In genomic region chr19:18815673-18816072, GRCh38 we compare ENCODE assay signal across 21 cellular contexts. TPM values are rescaled to one million over a fixed set of nuclear protein-coding genes. Genes with fewer than 3 reads are reported as not detected.
DNase-seq lines count a peak whose midpoint lies in the region; ATAC-seq, FAIRE-seq and TF ChIP-seq lines count a peak whose summit lies in the region.
"Had no signal": no experiment of that assay in that cellular context is flagged by ENCODE, and none has a peak within 500 bp of the region (broad histone marks: within the 10 kb centered on the region; RNA-seq: fewer than 3 reads in every experiment).

No MANE protein-coding gene starts in this region.

- no TSS peak for BruUV-seq in HepG2 (replicated peaks; lab: Mats Ljungman, UMichigan)

- no peaks in the 10 kb centered on the region for H3K9me3 ChIP-seq in HepG2 (ENCODE audit: low read length)
- H3K9me3 ChIP-seq in right lobe of liver: no peaks in the 10 kb centered on the region
- H3K9me3 ChIP-seq: A549, Caco-2 had no signal

- CTCF ChIA-PET in HepG2 (lab: Yijun Ruan, JAX; ENCODE audit: low intra/inter-chr PET ratio, low total read pairs): no interaction called here

- TF ChIP-seq RAD21 in HepG2 (CRISPR knock-in tag; IDR thresholded peaks at IDR 0.05): no peak

- H3K27ac Mint-ChIP-seq in activated T-helper 17 cell treated with anti-CD3 and anti-CD28 coated beads, Interleukin-2, amount 50 U/mL, for 72 hours: no peak overlapping the region
- H3K27ac Mint-ChIP-seq in stimulated activated effector memory CD8-positive, alpha-beta T cell treated with anti-CD3 and anti-CD28 coated beads, Interleukin-12 subunit alpha, Interleukin-12 subunit beta, amount 100 ng/mL, for 72 hours: no peak overlapping the region
- H3K27ac Mint-ChIP-seq: CD4-positive, alpha-beta T cell; H9; IgD-negative memory B cell had no signal

- TF ChIP-seq CTCF in HepG2 (CRISPR knock-in tag; IDR thresholded peaks at IDR 0.05) (no peak), right lobe of liver (IDR thresholded peaks at IDR 0.05) (no peak), fibroblast of villous mesenchyme (IDR thresholded peaks at IDR 0.05; ENCODE audit: insufficient read depth, low read depth, low read length) (no peak), GM13977 (IDR thresholded peaks at IDR 0.05; ENCODE audit: extremely low read depth, insufficient read depth, missing control alignments) (no peak)

- no peak overlapping the region for H3K4me2 ChIP-seq in HepG2 (ENCODE audit: low read depth, low read length)
- H3K4me2 ChIP-seq: A549 had no signal

- TF ChIP-seq POLR2A in HepG2 (IDR thresholded peaks at IDR 0.05; ENCODE audit: insufficient read depth in 1 of 2, low read depth in 2 of 2, low read length in 2 of 2) (no peak), right lobe of liver (IDR thresholded peaks at IDR 0.05) (no peak)

- 57% methylated on average over 5 of the region's 5 CpGs for WGBS in HepG2 (ENCODE audit: low lambda C conversion rate)
- 75% methylated on average over 4 of the region's 5 CpGs for WGBS in right lobe of liver (ENCODE audit: insufficient coverage, low coverage, low lambda C conversion rate, missing lambda C conversion rate)

- H3K9me3 Mint-ChIP-seq in activated T-helper 17 cell treated with anti-CD3 and anti-CD28 coated beads, Interleukin-2, amount 50 U/mL, for 72 hours: no peaks in the 10 kb centered on the region
- no peaks in the 10 kb centered on the region for H3K9me3 Mint-ChIP-seq in stimulated activated effector memory CD8-positive, alpha-beta T cell treated with anti-CD3 and anti-CD28 coated beads, Interleukin-12 subunit alpha, Interleukin-12 subunit beta, amount 100 ng/mL, for 72 hours
- H3K9me3 Mint-ChIP-seq: CD4-positive, alpha-beta T cell; H9; IgD-negative memory B cell had no signal

- H3K27me3 Mint-ChIP-seq in activated T-helper 17 cell treated with anti-CD3 and anti-CD28 coated beads, Interleukin-2, amount 50 U/mL, for 72 hours: no peaks in the 10 kb centered on the region

- no peaks in the 10 kb centered on the region for H3K36me3 Mint-ChIP-seq in activated T-helper 17 cell treated with anti-CD3 and anti-CD28 coated beads, Interleukin-2, amount 50 U/mL, for 72 hours (ENCODE audit: low read depth)
- H3K36me3 Mint-ChIP-seq in stimulated activated effector memory CD8-positive, alpha-beta T cell treated with anti-CD3 and anti-CD28 coated beads, Interleukin-12 subunit alpha, Interleukin-12 subunit beta, amount 100 ng/mL, for 72 hours: no peaks in the 10 kb centered on the region
- H3K36me3 Mint-ChIP-seq: IgD-negative memory B cell had no signal

- no peaks in the 10 kb centered on the region for H3K4me1 Mint-ChIP-seq in activated T-helper 17 cell treated with anti-CD3 and anti-CD28 coated beads, Interleukin-2, amount 50 U/mL, for 72 hours
- H3K4me1 Mint-ChIP-seq in stimulated activated effector memory CD8-positive, alpha-beta T cell treated with anti-CD3 and anti-CD28 coated beads, Interleukin-12 subunit alpha, Interleukin-12 subunit beta, amount 100 ng/mL, for 72 hours: no peaks in the 10 kb centered on the region
- H3K4me1 Mint-ChIP-seq: H9, IgD-negative memory B cell had no signal

- no peak for FAIRE-seq in HepG2 (lab: Jason Lieb, UNC)
- FAIRE-seq: A549, D721Med, G401.6, GM12892 had no signal

- no peaks in the 10 kb centered on the region for H3K79me2 ChIP-seq in HepG2 (ENCODE audit: insufficient read depth, low read length)

- peaks cover 33% of the 10 kb centered on the region for H3K4me1 ChIP-seq in HepG2 (ENCODE audit: insufficient read depth, low read length)
- no peaks in the 10 kb centered on the region for H3K4me1 ChIP-seq in right lobe of liver
- H3K4me1 ChIP-seq: A549, Caco-2 had no signal

- H3K4me3 Mint-ChIP-seq in activated T-helper 17 cell treated with anti-CD3 and anti-CD28 coated beads, Interleukin-2, amount 50 U/mL, for 72 hours: no peak overlapping the region
- no peak overlapping the region for H3K4me3 Mint-ChIP-seq in stimulated activated effector memory CD8-positive, alpha-beta T cell treated with anti-CD3 and anti-CD28 coated beads, Interleukin-12 subunit alpha, Interleukin-12 subunit beta, amount 100 ng/mL, for 72 hours
- H3K4me3 Mint-ChIP-seq: CD4-positive, alpha-beta T cell; H9; IgD-negative memory B cell had no signal

- no peak for DNase-seq in HepG2 (ENCODE audit: low spot score)
- DNase-seq in right lobe of liver: no peak
- peak; percentile 8 for DNase-seq in fibroblast of villous mesenchyme (ENCODE audit: low read depth)
- no peak for DNase-seq in stimulated activated effector memory CD8-positive, alpha-beta T cell treated with anti-CD3 and anti-CD28 coated beads, Interleukin-12 subunit alpha, Interleukin-12 subunit beta, amount 100 ng/mL, for 72 hours (ENCODE audit: low spot score in 2 of 2)
- DNase-seq in stimulated activated naive CD4-positive, alpha-beta T cell treated with Interleukin-2 at 50 U/mL for 16 hours (lab: John Stamatoyannopoulos, UW): no peak
- DNase-seq in H4 (ENCODE audit: low spot score): no peak
- no peak for DNase-seq in GM13977 (ENCODE audit: low spot score)
- DNase-seq: AML-193; Caco-2; CD4-positive, alpha-beta T cell; GOT3; H9 had no signal

- POLR2A ChIA-PET in HepG2 (lab: Yijun Ruan, JAX): no interaction called here

- H3K36me3 ChIP-seq in HepG2 (replicated peaks in 1 of 2; ENCODE audit: control insufficient read depth in 1 of 2, insufficient read depth in 2 of 2, low read length in 2 of 2) (no peaks in the 10 kb centered on the region), right lobe of liver (no peaks in the 10 kb centered on the region)

- intact Hi-C loops in HepG2 (cut with micrococcal nuclease; ENCODE audit: unreplicated experiment) (no loop called here), right lobe of liver (cut with DNase I) (no loop called here)

- H2AFZ ChIP-seq in HepG2 (ENCODE audit: low read length): no peak overlapping the region

- H3K27ac ChIP-seq in HepG2 (ENCODE audit: extremely low read length, insufficient read depth, low read length) (no peak overlapping the region), right lobe of liver (no peak overlapping the region)
- H3K27ac ChIP-seq: 22Rv1, A549, C4-2B had no signal

- no peaks in the 10 kb centered on the region for H4K20me1 ChIP-seq in HepG2 (ENCODE audit: insufficient read depth, low read length)

- ATAC-seq in HepG2: no peak
- ATAC-seq in right lobe of liver: no peak
- peak; percentile 44 for ATAC-seq in activated T-helper 17 cell treated with anti-CD3 and anti-CD28 coated beads, Interleukin-2, amount 50 U/mL, for 72 hours (replicated peaks)
- ATAC-seq in stimulated activated effector memory CD8-positive, alpha-beta T cell treated with anti-CD3 and anti-CD28 coated beads, Interleukin-12 subunit alpha, Interleukin-12 subunit beta, amount 100 ng/mL, for 72 hours: peak; percentile 24
- ATAC-seq: A549 had no signal

- H3K27me3 ChIP-seq in HepG2 (ENCODE audit: control insufficient read depth in 1 of 2, insufficient read depth in 2 of 2, low read length in 2 of 2): peaks cover 7 to 21% of the 10 kb centered on the region in 2 experiments
- no peaks in the 10 kb centered on the region for H3K27me3 ChIP-seq in right lobe of liver

- TF ChIP-seq EP300 in HepG2 (IDR thresholded peaks at IDR 0.05; ENCODE audit: low read depth in 2 of 2, low read length in 2 of 2): no peak
- no peak for TF ChIP-seq EP300 in HepG2 (CRISPR knock-in tag; IDR thresholded peaks at IDR 0.05; ENCODE audit: borderline replicate concordance)

- in situ Hi-C loops in HepG2 (cut with HindIII; ENCODE audit: extremely low pct_ligation_motif_present, low pct_unique_long_range_greater_than_20kb) (no loop called here), GM13977 (cut with MboI; ENCODE audit: low pct_unique_long_range_greater_than_20kb, low sequenced_read_pairs, unreplicated experiment) (no loop called here)

- H3K9ac ChIP-seq in HepG2 (ENCODE audit: insufficient read depth, low read depth, low read length): no peak overlapping the region

- H3K4me3 ChIP-seq in HepG2 (replicated peaks in 1 of 3; ENCODE audit: insufficient read depth in 1 of 3, low read depth in 2 of 3, low read length in 3 of 3): no peak overlapping the region
- H3K4me3 ChIP-seq in right lobe of liver: no peak overlapping the region
- no peak overlapping the region for H3K4me3 ChIP-seq in fibroblast of villous mesenchyme (ENCODE audit: low read depth, low read length)
- H3K4me3 ChIP-seq: A549 had no signal

RNA-seq across cellular contexts. Expression of gene UPF1, which starts 16.1 kb away (rescaled TPM):
- total RNA-seq in HepG2 (2016; rRNA removed; fragmentation: Illumina TruSeq; extraction: Trizol) (37.3 and 41.8 TPM in 2 replicates), right lobe of liver (10 to 100 TPM; 34.0 to 61.0 (median 41.3) TPM), fibroblast of villous mesenchyme (49.0 and 51.0 TPM in 2 replicates)
- total RNA-seq in HepG2 (2016; cell fraction: cytosol; rRNA removed; fragmentation: Illumina TruSeq; extraction: Trizol; ENCODE audit: low read depth): 12.2 and 13.8 TPM in 2 replicates
- total RNA-seq in HepG2 (2016; cell fraction: insoluble cytoplasmic fraction; rRNA removed; fragmentation: Illumina TruSeq; extraction: Trizol): 29.5 and 44.5 TPM in 2 replicates
- 18.3 and 21.1 TPM in 2 replicates for total RNA-seq in HepG2 (2016; cell fraction: membrane; rRNA removed; fragmentation: Illumina TruSeq; extraction: Trizol)
- 36.9 and 43.6 TPM in 2 replicates for total RNA-seq in HepG2 (2016; cell fraction: nucleus; rRNA removed; fragmentation: Illumina TruSeq; extraction: Trizol)
- 16.9 and 23.1 TPM in 2 replicates for polyA plus RNA-seq in HepG2 (2011; rRNA removed)
- 11.8 and 14.9 TPM in 2 replicates for polyA plus RNA-seq in HepG2 (2011; cell fraction: cytosol; rRNA removed)
- 81.5 and 87.6 TPM in 2 replicates for polyA plus RNA-seq in HepG2 (2011; cell fraction: nucleus; rRNA removed)
- polyA plus RNA-seq in HepG2 (2012): 32.0 and 33.3 TPM in 2 replicates
- 5.5 and 6.1 TPM in 2 replicates for polyA plus RNA-seq in HepG2 (2016; cell fraction: cytosol; fragmentation: Illumina TruSeq; extraction: Trizol; ENCODE audit: low read depth)
- polyA plus RNA-seq in HepG2 (2016; cell fraction: insoluble cytoplasmic fraction; fragmentation: Illumina TruSeq; extraction: Trizol; ENCODE audit: low read depth): 29.2 and 42.1 TPM in 2 replicates
- 9.6 and 10.6 TPM in 2 replicates for polyA plus RNA-seq in HepG2 (2016; cell fraction: membrane; fragmentation: Illumina TruSeq; extraction: Trizol; ENCODE audit: low read depth)
- 67.1 and 73.6 TPM in 2 replicates for polyA plus RNA-seq in HepG2 (2016; cell fraction: nucleus; fragmentation: Illumina TruSeq; extraction: Trizol; ENCODE audit: insufficient read depth, low read depth)
- 65.4 and 85.0 TPM in 2 replicates for polyA minus RNA-seq in HepG2 (2011; rRNA and poly(A)+ RNA removed; ENCODE audit: low replicate concordance)
- 39.4 and 46.0 TPM in 2 replicates for polyA minus RNA-seq in HepG2 (2011; cell fraction: cytosol; rRNA and poly(A)+ RNA removed)
- polyA minus RNA-seq in HepG2 (2011; cell fraction: nucleus; rRNA and poly(A)+ RNA removed): 47.6 and 69.0 TPM in 2 replicates
- 10 to 100 TPM; 64.9 to 90.1 TPM for total RNA-seq in activated T-helper 17 cell treated with anti-CD3 and anti-CD28 coated beads, Interleukin-2, amount 50 U/mL, for 72 hours
- 33.8 and 46.2 TPM in 2 replicates for total RNA-seq in H4 (2014; rRNA removed; shearing (Covaris generic))

RNA-seq across cellular contexts. Expression of gene COMP, which starts 24.6 kb away (rescaled TPM):
- 0.04 TPM in 1 of 2 replicates, not detected in the other for total RNA-seq in HepG2 (2016; rRNA removed; fragmentation: Illumina TruSeq; extraction: Trizol)
- total RNA-seq in HepG2 (2016; cell fraction: cytosol; rRNA removed; fragmentation: Illumina TruSeq; extraction: Trizol; ENCODE audit: low read depth): not detected in 2 replicates
- total RNA-seq in HepG2 (2016; cell fraction: insoluble cytoplasmic fraction; rRNA removed; fragmentation: Illumina TruSeq; extraction: Trizol): 0.04 TPM in 1 of 2 replicates, not detected in the other
- total RNA-seq in HepG2 (2016; cell fraction: membrane; rRNA removed; fragmentation: Illumina TruSeq; extraction: Trizol): not detected in 2 replicates
- not detected in 2 replicates for total RNA-seq in HepG2 (2016; cell fraction: nucleus; rRNA removed; fragmentation: Illumina TruSeq; extraction: Trizol)
- polyA plus RNA-seq in HepG2 (2011; rRNA removed): 0.13 and 0.16 TPM in 2 replicates
- 0.16 and 0.19 TPM in 2 replicates for polyA plus RNA-seq in HepG2 (2011; cell fraction: cytosol; rRNA removed)
- 0.23 and 0.37 TPM in 2 replicates for polyA plus RNA-seq in HepG2 (2011; cell fraction: nucleus; rRNA removed)
- polyA plus RNA-seq in HepG2 (2012): 0.36 and 0.49 TPM in 2 replicates
- polyA plus RNA-seq in HepG2 (2016; cell fraction: cytosol; fragmentation: Illumina TruSeq; extraction: Trizol; ENCODE audit: low read depth): not detected in 2 replicates
- not detected in 2 replicates for polyA plus RNA-seq in HepG2 (2016; cell fraction: insoluble cytoplasmic fraction; fragmentation: Illumina TruSeq; extraction: Trizol; ENCODE audit: low read depth)
- polyA plus RNA-seq in HepG2 (2016; cell fraction: membrane; fragmentation: Illumina TruSeq; extraction: Trizol; ENCODE audit: low read depth): 0.08 TPM in 1 of 2 replicates, not detected in the other
- polyA plus RNA-seq in HepG2 (2016; cell fraction: nucleus; fragmentation: Illumina TruSeq; extraction: Trizol; ENCODE audit: insufficient read depth, low read depth): 0.31 and 0.66 TPM in 2 replicates
- not detected in 2 replicates for polyA minus RNA-seq in HepG2 (2011; rRNA and poly(A)+ RNA removed; ENCODE audit: low replicate concordance)
- not detected in 2 replicates for polyA minus RNA-seq in HepG2 (2011; cell fraction: cytosol; rRNA and poly(A)+ RNA removed)
- polyA minus RNA-seq in HepG2 (2011; cell fraction: nucleus; rRNA and poly(A)+ RNA removed): not detected in 2 replicates
- under 1 TPM in 2 of 6 experiments, not detected in 4; 0.11 to 0.31 TPM for total RNA-seq in right lobe of liver
- total RNA-seq in activated T-helper 17 cell treated with anti-CD3 and anti-CD28 coated beads, Interleukin-2, amount 50 U/mL, for 72 hours: not detected
- under 0.01 TPM in 1 of 2 replicates, not detected in the other for total RNA-seq in fibroblast of villous mesenchyme
- total RNA-seq in H4 (2014; rRNA removed; shearing (Covaris generic)): 0.08 TPM in 1 of 2 replicates, not detected in the other
- total RNA-seq: CD4-positive, alpha-beta T cell; HT-29 had no signal
- polyA plus RNA-seq: A549, IgD-negative memory B cell had no signal

Comparison
In these comparisons a context has a peak if more than half of its experiments do, and no peak if none do; other contexts are left out.
1. ATAC-seq: peak in activated T-helper 17 cell treated with anti-CD3 and anti-CD28 coated beads, Interleukin-2, amount 50 U/mL, for 72 hours (single experiment) and stimulated activated effector memory CD8-positive, alpha-beta T cell treated with anti-CD3 and anti-CD28 coated beads, Interleukin-12 subunit alpha, Interleukin-12 subunit beta, amount 100 ng/mL, for 72 hours (single experiment); none in HepG2 (single experiment) and right lobe of liver (0 of 4).